8 cellular contexts compared by ENCODE assay signal in the genomic region with DNA sequence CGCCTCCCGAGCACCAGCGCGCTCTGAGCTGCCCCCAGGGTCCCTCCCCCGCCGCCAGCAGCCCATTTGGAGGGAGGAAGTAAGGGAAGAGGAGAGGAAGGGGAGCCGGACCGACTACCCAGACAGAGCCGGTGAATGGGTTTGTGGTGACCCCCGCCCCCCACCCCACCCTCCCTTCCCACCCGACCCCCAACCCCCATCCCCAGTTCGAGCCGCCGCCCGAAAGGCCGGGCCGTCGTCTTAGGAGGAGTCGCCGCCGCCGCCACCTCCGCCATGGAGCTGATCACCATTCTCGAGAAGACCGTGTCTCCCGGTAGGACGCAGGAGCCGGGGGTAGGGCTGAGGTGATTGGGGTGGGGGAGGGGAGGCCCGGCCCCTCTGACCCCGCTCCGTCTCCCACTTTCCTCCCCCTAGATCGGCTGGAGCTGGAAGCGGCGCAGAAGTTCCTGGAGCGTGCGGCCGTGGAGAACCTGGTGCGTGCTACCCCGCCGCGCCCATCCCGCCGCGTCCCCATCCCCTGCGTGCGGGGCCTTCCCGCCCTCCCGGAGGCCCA. TPM values are rescaled to one million over a fixed set of nuclear protein-coding genes. Genes with fewer than 3 reads are reported as not detected.
A peak's percentile ranks its signal among the peaks of the same experiment; 100 is the strongest.
DNase-seq lines count a peak whose midpoint lies in the region; ATAC-seq and TF ChIP-seq lines count a peak whose summit lies in the region.

No MANE protein-coding gene starts in this region.

- H3K4me3 ChIP-seq in GM12864 (ENCODE audit: low read depth, low read length) (peak overlapping the region; percentile 85), foreskin fibroblast (ENCODE audit: low read depth in 1 of 2, low read length in 2 of 2) (peak overlapping the region; percentile 71 to 72), retinal pigment epithelial cell (ENCODE audit: low read length) (peak overlapping the region; percentile 75)

- H3K27ac Mint-ChIP-seq in activated CD4-positive, alpha-beta memory T cell treated with anti-CD3 and anti-CD28 coated beads for 36 hours, result peak overlapping the region; percentile 98

- CTCF ChIA-PET in activated CD4-positive, alpha-beta memory T cell treated with anti-CD3 and anti-CD28 coated beads for 36 hours (lab: Charles Lee), result interaction anchor here (1.0 to 2.3 kb wide), 7 partner anchors 14 to 140 kb away, joined by 3 to 17 read pairs (median 6); partner anchors contain the start of gene TBX21

- peaks cover 51% of the 10 kb centered on the region for H3K4me1 Mint-ChIP-seq in activated CD4-positive, alpha-beta memory T cell treated with anti-CD3 and anti-CD28 coated beads for 36 hours (ENCODE audit: low read depth)

- POLR2A ChIA-PET in activated CD4-positive, alpha-beta memory T cell treated with anti-CD3 and anti-CD28 coated beads for 36 hours (lab: Charles Lee), result interaction anchor here (0.6 to 5.1 kb wide), 18 partner anchors 9 to 245 kb away, joined by 3 to 31 read pairs (median 4); partner anchors contain the start of gene TBX21

- peaks cover 43% of the 10 kb centered on the region for H3K36me3 Mint-ChIP-seq in activated CD4-positive, alpha-beta memory T cell treated with anti-CD3 and anti-CD28 coated beads for 36 hours

- TF ChIP-seq CTCF in GM12864 (IDR thresholded peaks at IDR 0.05; ENCODE audit: low read depth, low read length, missing control alignments), result no peak
- no peak for TF ChIP-seq CTCF in foreskin fibroblast (IDR thresholded peaks at IDR 0.05; ENCODE audit: low read depth, low read length)
- no peak for TF ChIP-seq CTCF in retinal pigment epithelial cell (conservative IDR thresholded peaks at IDR 0.05; ENCODE audit: low read depth, low read length)

- H3K27me3 Mint-ChIP-seq in activated CD4-positive, alpha-beta memory T cell treated with anti-CD3 and anti-CD28 coated beads for 36 hours, result no peaks in the 10 kb centered on the region

- H3K9me3 Mint-ChIP-seq in activated CD4-positive, alpha-beta memory T cell treated with anti-CD3 and anti-CD28 coated beads for 36 hours, result no peaks in the 10 kb centered on the region

- H3K4me3 Mint-ChIP-seq in activated CD4-positive, alpha-beta memory T cell treated with anti-CD3 and anti-CD28 coated beads for 36 hours, result peak overlapping the region; percentile 92

- ATAC-seq in HG02970 (IDR thresholded peaks at IDR 0.05; ENCODE audit: low FRiP score, unreplicated experiment) (peak; percentile 3), GM18868 (IDR thresholded peaks at IDR 0.05; ENCODE audit: unreplicated experiment) (no peak)

- intact Hi-C loops in activated CD4-positive, alpha-beta memory T cell treated with anti-CD3 and anti-CD28 coated beads for 36 hours (cut with micrococcal nuclease), result loop anchor here (1.0 to 5.0 kb wide), 9 partner anchors 10 to 320 kb away; partner anchors contain the start of gene TBKBP1

- DNase-seq in GM12864 (ENCODE audit: low read depth) (no peak), foreskin fibroblast (no peak), retinal pigment epithelial cell (ENCODE audit: low read depth) (no peak), EL (no peak)
- no peak for DNase-seq in activated CD4-positive, alpha-beta memory T cell treated with anti-CD3 and anti-CD28 coated beads for 36 hours
- DNase-seq in central memory CD4-positive, alpha-beta T cell, result no peak

RNA-seq across cellular contexts. Expression of gene KPNB1, which starts 0.3 kb away (rescaled TPM):
- total RNA-seq in activated CD4-positive, alpha-beta memory T cell treated with anti-CD3 and anti-CD28 coated beads for 36 hours, result 100 to 1,000 TPM; 475 to 488 TPM

RNA-seq across cellular contexts. Expression of gene TBKBP1, which starts 43.9 kb away (rescaled TPM):
- 10 to 100 TPM; 11.3 to 13.0 TPM for total RNA-seq in activated CD4-positive, alpha-beta memory T cell treated with anti-CD3 and anti-CD28 coated beads for 36 hours
